ENCODE assay signal across 8 cellular contexts in the genomic region with DNA sequence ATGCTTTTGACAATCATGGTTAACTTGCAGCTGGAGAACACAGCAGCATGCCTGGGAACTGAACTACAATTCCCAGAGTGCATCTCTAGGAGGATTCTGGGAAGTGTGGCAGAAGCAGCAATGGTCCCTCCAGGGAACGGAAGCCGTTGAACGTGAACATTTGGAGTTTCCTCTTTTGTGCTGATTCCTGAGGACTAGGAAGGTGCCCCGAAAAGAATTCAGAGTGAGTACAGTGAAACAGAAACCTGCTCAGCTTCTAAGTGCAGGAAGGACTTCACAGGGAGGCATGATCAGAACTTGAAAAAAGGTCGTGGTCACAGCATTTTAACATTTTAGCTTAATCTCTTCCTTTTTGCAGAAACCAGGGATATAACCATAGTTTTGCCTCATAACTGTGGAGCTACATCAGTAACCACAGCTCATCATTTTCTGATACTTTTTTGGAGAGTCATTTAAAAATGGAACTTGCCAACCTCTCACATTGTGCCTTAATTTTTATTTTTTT. TPM values are rescaled to one million over a fixed set of nuclear protein-coding genes. Genes with fewer than 3 reads are reported as not detected.
DNase-seq lines count a peak whose midpoint lies in the region; ATAC-seq and TF ChIP-seq lines count a peak whose summit lies in the region.

A gene (plus strand): TSS at position 111 of the 505 bp plus-strand sequence. CDS start 3,911 bp downstream, outside the sequence.

- DNase-seq in BE2C: peak; percentile 67
- peak; percentile 94 for DNase-seq in NB4 (ENCODE audit: low read depth)
- peak; percentile 15 for DNase-seq in activated CD4-positive, alpha-beta T cell treated with anti-CD3 and anti-CD28 coated beads for 1 hour
- peak; percentile 68 for DNase-seq in dedifferentiated amniotic fluid mesenchymal stem cell (ENCODE audit: extremely low spot score)
- DNase-seq in kidney epithelial cell (ENCODE audit: low read depth): no peak
- peak; percentile 22 for DNase-seq in stimulated activated CD4-positive, alpha-beta T cell treated with anti-CD3 and anti-CD28 coated beads, Interleukin-12 subunit alpha, Interleukin-12 subunit beta, amount 100 ng/mL, for 4 hours
- no peak for DNase-seq in OCI-M2 (lab: John Stamatoyannopoulos, UW; ENCODE audit: unreplicated experiment)

- no peaks in the 10 kb centered on the region for H3K9me3 ChIP-seq in BE2C

- ATAC-seq in GM21447 (IDR thresholded peaks at IDR 0.05; ENCODE audit: unreplicated experiment): peak; percentile 66

- TF ChIP-seq POLR2A in NB4 (IDR thresholded peaks at IDR 0.05; ENCODE audit: extremely low read depth, insufficient read length): peak; percentile 69

- H3K27me3 ChIP-seq in BE2C (no peaks in the 10 kb centered on the region), kidney epithelial cell (ENCODE audit: control insufficient read depth, insufficient read depth, low read length) (no peaks in the 10 kb centered on the region)

- H3K36me3 ChIP-seq in BE2C: no peaks in the 10 kb centered on the region
- H3K36me3 ChIP-seq in kidney epithelial cell (ENCODE audit: control insufficient read depth, insufficient read depth, low read length): no peaks in the 10 kb centered on the region

- H3K4me3 ChIP-seq in BE2C (ENCODE audit: low read depth, low read length) (peak within 1 kb of the TSS; percentile 72), NB4 (ENCODE audit: low read depth, low read length) (peak within 1 kb of the TSS; percentile 87), kidney epithelial cell (ENCODE audit: low read depth, low read length) (peak within 1 kb of the TSS; percentile 47)

- TF ChIP-seq CTCF in BE2C (IDR thresholded peaks at IDR 0.05; ENCODE audit: low read depth, low read length) (no peak), NB4 (IDR thresholded peaks at IDR 0.05; ENCODE audit: low read depth, low read length) (no peak), kidney epithelial cell (IDR thresholded peaks at IDR 0.05; ENCODE audit: insufficient read depth, low read length, poor library complexity, severe bottlenecking) (no peak)

- H3K4me1 ChIP-seq in BE2C: no peaks in the 10 kb centered on the region

RNA-seq across cellular contexts. Expression of the gene that starts here (rescaled TPM):
- 1.7 TPM for polyA plus RNA-seq in BE2C (2012; ENCODE audit: insufficient read depth, insufficient read length, low read depth)
- total RNA-seq in kidney epithelial cell: 1.8 and 1.9 TPM in 2 replicates

Comparison
In these comparisons a context has a peak if more than half of its experiments do, and no peak if none do; other contexts are left out.
1. DNase-seq: peak in BE2C (single experiment), NB4 (single experiment), activated CD4-positive, alpha-beta T cell treated with anti-CD3 and anti-CD28 coated beads for 1 hour (single experiment), dedifferentiated amniotic fluid mesenchymal stem cell (single experiment) and stimulated activated CD4-positive, alpha-beta T cell treated with anti-CD3 and anti-CD28 coated beads, Interleukin-12 subunit alpha, Interleukin-12 subunit beta, amount 100 ng/mL, for 4 hours (single experiment); none in kidney epithelial cell (single experiment) and OCI-M2 (single experiment).
2. Peak in every context shown above with its lines, with median percentiles within 50 percentile points of each other: H3K4me3 ChIP-seq.